In genomic region chr9:35738186-35738585, GRCh38 we compare ENCODE assay signal across 20 cellular contexts. TPM values are rescaled to one million over a fixed set of nuclear protein-coding genes. Genes with fewer than 3 reads are reported as not detected.
A peak's percentile ranks its signal among the peaks of the same experiment; 100 is the strongest.
DNase-seq lines count a peak whose midpoint lies in the region; ATAC-seq and TF ChIP-seq lines count a peak whose summit lies in the region.
"Had no signal": no experiment of that assay in that cellular context is flagged by ENCODE, and none has a peak within 500 bp of the region (broad histone marks: within the 10 kb centered on the region; RNA-seq: fewer than 3 reads in every experiment).

No MANE protein-coding gene starts in this region.

- H3K27me3 ChIP-seq in HCT116 (ENCODE audit: insufficient read depth, low read length) (no peaks in the 10 kb centered on the region), adipocyte (replicated peaks; ENCODE audit: control insufficient read depth, insufficient read depth, low read length) (no peaks in the 10 kb centered on the region)

- BruUV-seq in HCT116 (replicated peaks; lab: Mats Ljungman, UMichigan) = TSS peak; percentile 2

- H3K9me2 ChIP-seq in HCT116 (ENCODE audit: insufficient read depth) = no peaks in the 10 kb centered on the region

- CTCF ChIA-PET in HCT116 (lab: Charles Lee) = interaction anchor here (0.9 kb wide), 1 partner anchor 77 kb away, joined by 3 read pairs; no protein-coding TSS in a partner anchor

- H3K9ac ChIP-seq in HCT116 (ENCODE audit: low read length) = no peak overlapping the region
- H3K9ac ChIP-seq in adipocyte (ENCODE audit: low read length) = peak overlapping the region; percentile 5

- RAD21 ChIA-PET in HCT116 (lab: Charles Lee; ENCODE audit: low non-redundant PET in 1 of 2, low total read pairs in 2 of 2, uncharacterized antibody in 2 of 2, unreplicated experiment in 2 of 2) = no interaction called here

- peaks cover 10 to 12% of the 10 kb centered on the region in 2 experiments for H3K4me1 ChIP-seq in HCT116 (ENCODE audit: control insufficient read depth in 1 of 2, insufficient read depth in 2 of 2, low read length in 2 of 2)
- peaks cover 14% of the 10 kb centered on the region for H3K4me1 ChIP-seq in adipocyte (ENCODE audit: control insufficient read depth, insufficient read depth, low read length)

- H3K4me2 ChIP-seq in HCT116 (ENCODE audit: low read length) = no peak overlapping the region

- H3K4me1 Mint-ChIP-seq in type B pancreatic cell (ENCODE audit: unreplicated experiment) = peaks cover 4% of the 10 kb centered on the region

- peaks cover 37% of the 10 kb centered on the region for H3K36me3 Mint-ChIP-seq in type B pancreatic cell

- peak overlapping the region; percentile 48 for H3K27ac Mint-ChIP-seq in type B pancreatic cell

- no peak overlapping the region for H2AFZ ChIP-seq in HCT116 (ENCODE audit: low read depth, low read length, poor library complexity, severe bottlenecking)

- ATAC-seq in HCT116 (no peak), HG03039 (IDR thresholded peaks at IDR 0.05; ENCODE audit: unreplicated experiment) (no peak)
- ATAC-seq: SK-N-SH treated with all-trans-retinoic acid at 6 μM for 48 hours had no signal

- H3K4me3 ChIP-seq in HCT116 (replicated peaks in 1 of 2; ENCODE audit: low read depth in 1 of 2, low read length in 2 of 2) = no peak overlapping the region
- H3K4me3 ChIP-seq in adipocyte (ENCODE audit: low read length) = no peak overlapping the region

- H3K36me3 ChIP-seq in HCT116 (ENCODE audit: control insufficient read depth in 1 of 2, insufficient read depth in 2 of 2, low read length in 2 of 2) (peaks cover 52 to 64% of the 10 kb centered on the region in 2 experiments), adipocyte (ENCODE audit: control insufficient read depth, insufficient read depth, low read length, severe bottlenecking) (peaks cover 87% of the 10 kb centered on the region)

- no peaks in the 10 kb centered on the region for H3K27me3 Mint-ChIP-seq in type B pancreatic cell

- no peak overlapping the region for H3K27ac ChIP-seq in HCT116 (ENCODE audit: low read depth, low read length)

- POLR2A ChIA-PET in HCT116 (lab: Charles Lee) = no interaction called here

- intact Hi-C loops in HCT116 (cut with micrococcal nuclease) = no loop called here

- H3K4me3 Mint-ChIP-seq in type B pancreatic cell = no peak overlapping the region
- H3K4me3 Mint-ChIP-seq: CD14-positive monocyte had no signal

- no peak for TF ChIP-seq RAD21 in HCT116 (IDR thresholded peaks at IDR 0.05; ENCODE audit: low read depth)

- no peaks in the 10 kb centered on the region for H4K20me1 ChIP-seq in HCT116 (ENCODE audit: insufficient read depth)

- H3K9me3 Mint-ChIP-seq in type B pancreatic cell = no peaks in the 10 kb centered on the region

- H3K9me3 ChIP-seq in HCT116 (ENCODE audit: control insufficient read depth in 1 of 2, insufficient read depth in 1 of 2, low read depth in 1 of 2, low read length in 2 of 2) (no peaks in the 10 kb centered on the region), adipocyte (ENCODE audit: control insufficient read depth, low read length) (no peaks in the 10 kb centered on the region)

- peaks cover 24% of the 10 kb centered on the region for H3K79me2 ChIP-seq in HCT116 (ENCODE audit: insufficient read depth, low read length)

- TF ChIP-seq CTCF in HCT116 (IDR thresholded peaks at IDR 0.05 in 2 of 3, conservative IDR thresholded peaks at IDR 0.05 in 1 of 3; ENCODE audit: borderline replicate concordance in 1 of 3, insufficient read depth in 1 of 3, low read depth in 2 of 3, low read length in 2 of 3) (no peak), type B pancreatic cell (conservative IDR thresholded peaks at IDR 0.05) (no peak)

- DNase-seq in HCT116 (ENCODE audit: low read depth, low spot score) (no peak), adipocyte (ENCODE audit: low read depth) (no peak), myocyte (ENCODE audit: low read depth) (peak; percentile 82), type B pancreatic cell (ENCODE audit: extremely low spot score, unreplicated experiment) (no peak)
- no peak for DNase-seq in activated CD8-positive, alpha-beta memory T cell treated with anti-CD3 and anti-CD28 coated beads, Interleukin-2, amount 50 U/mL, for 4 hours
- DNase-seq in stimulated activated CD8-positive, alpha-beta memory T cell treated with anti-CD3 and anti-CD28 coated beads, Interleukin-4, amount 100 ng/mL, for 48 hours = no peak
- DNase-seq: DMS153, GDM1, GOT3, Kasumi-1, NCI-H1092 treated with DMSO at 0.1 percent for 48 hours, NCI-H146, NCI-H2029 treated with DMSO at 0.1 percent for 48 hours, NCI-H2171, NCI-H446 treated with DMSO at 0.1 percent for 48 hours, OCI-M1, SHP77 treated with DMSO at 0.1 percent for 48 hours had no signal

- TF ChIP-seq POLR2A in HCT116 (IDR thresholded peaks at IDR 0.05; ENCODE audit: borderline replicate concordance, extremely low read depth, insufficient read depth, insufficient read length) = no peak

TF ChIP-seq in HCT116, 20 proteins besides CTCF, POLR2A, EP300 and RAD21:
- TF ChIP-seq ATF3 (IDR thresholded peaks at IDR 0.05) = no peak
- TF ChIP-seq SRF (IDR thresholded peaks at IDR 0.05; ENCODE audit: low read depth) = no peak
- TF ChIP-seq SIN3A (IDR thresholded peaks at IDR 0.05; ENCODE audit: low read depth) = no peak
- no peak for TF ChIP-seq EGR1 (IDR thresholded peaks at IDR 0.05; ENCODE audit: low read depth)
- TF ChIP-seq ZNF274 (IDR thresholded peaks at IDR 0.05; ENCODE audit: low read depth, low read length) = no peak
- no peak for TF ChIP-seq EZH2phosphoT487 (IDR thresholded peaks at IDR 0.05; ENCODE audit: borderline replicate concordance)
TF ChIP-seq in HCT116: peak in this region for 0.

RNA-seq across cellular contexts. Expression of gene CREB3, which starts 5.7 kb away (rescaled TPM):
- total RNA-seq in HCT116 (2021; ENCODE audit: unreplicated experiment) (22.3 TPM), myocyte (69.1 and 79.9 TPM in 2 replicates), type B pancreatic cell (ENCODE audit: low replicate concordance) (29.1 and 36.4 TPM in 2 replicates)
- 24.1 and 24.6 TPM in 2 replicates for polyA plus RNA-seq in HCT116 (2012)
- polyA plus RNA-seq in myocyte (2012) = 66.2 TPM

RNA-seq across cellular contexts. Expression of gene TLN1, which starts 6.2 kb away (rescaled TPM):
- total RNA-seq in HCT116 (2021; ENCODE audit: unreplicated experiment) (144 TPM), myocyte (219 and 242 TPM in 2 replicates), type B pancreatic cell (ENCODE audit: low replicate concordance) (136 and 164 TPM in 2 replicates)
- polyA plus RNA-seq in HCT116 (2012) = 128 and 171 TPM in 2 replicates
- polyA plus RNA-seq in myocyte (2012) = 272 TPM

RNA-seq across cellular contexts. Expression of gene GBA2, which starts 10.8 kb away (rescaled TPM):
- 63.6 TPM for total RNA-seq in HCT116 (2021; ENCODE audit: unreplicated experiment)
- polyA plus RNA-seq in HCT116 (2012) = 58.5 and 58.8 TPM in 2 replicates
- total RNA-seq in myocyte = 31.9 and 34.4 TPM in 2 replicates
- 36.7 TPM for polyA plus RNA-seq in myocyte (2012)
- 100 and 103 TPM in 2 replicates for total RNA-seq in type B pancreatic cell (ENCODE audit: low replicate concordance)

RNA-seq across cellular contexts. Expression of gene RGP1, which starts 10.9 kb away (rescaled TPM):
- total RNA-seq in HCT116 (2021; ENCODE audit: unreplicated experiment) = 32.6 TPM
- polyA plus RNA-seq in HCT116 (2012) = 18.2 and 20.4 TPM in 2 replicates
- total RNA-seq in myocyte = 15.5 and 17.3 TPM in 2 replicates
- polyA plus RNA-seq in myocyte (2012) = 19.6 TPM
- total RNA-seq in type B pancreatic cell (ENCODE audit: low replicate concordance) = 35.0 and 35.7 TPM in 2 replicates

RNA-seq across cellular contexts. Expression of gene MSMP, which starts 15.9 kb away (rescaled TPM):
- total RNA-seq in HCT116 (2021; ENCODE audit: unreplicated experiment) (1.2 TPM), myocyte (not detected in 2 replicates), type B pancreatic cell (ENCODE audit: low replicate concordance) (not detected in 2 replicates)
- polyA plus RNA-seq in HCT116 (2012) = 0.53 and 0.81 TPM in 2 replicates
- not detected for polyA plus RNA-seq in myocyte (2012)
- polyA plus RNA-seq: CD14-positive monocyte had no signal
